ENCODE assay signal across 21 cellular contexts in the genomic region with DNA sequence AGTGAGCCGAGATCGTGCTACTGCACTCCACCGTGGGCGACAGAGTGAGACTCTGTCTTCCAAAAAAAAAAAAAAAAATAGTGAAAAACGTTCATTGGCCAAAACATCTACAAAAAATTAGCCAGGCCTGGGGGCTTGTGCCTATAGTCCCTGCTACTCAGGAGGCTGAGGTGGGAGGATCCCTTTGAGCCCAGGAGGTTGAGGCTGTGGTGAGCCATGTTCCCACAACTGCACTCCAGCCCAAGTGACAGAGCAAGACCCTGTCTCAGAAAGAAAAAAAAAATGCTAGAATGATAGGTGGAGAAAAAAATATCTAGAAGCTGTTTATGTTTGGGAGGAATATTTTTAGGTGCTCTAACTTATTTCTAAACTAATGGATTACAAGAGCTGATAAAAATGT. TPM values are rescaled to one million over a fixed set of nuclear protein-coding genes. Genes with fewer than 3 reads are reported as not detected.
DNase-seq lines count a peak whose midpoint lies in the region; ATAC-seq, FAIRE-seq and TF ChIP-seq lines count a peak whose summit lies in the region.
"Had no signal": no experiment of that assay in that cellular context is flagged by ENCODE, and none has a peak within 500 bp of the region (broad histone marks: within the 10 kb centered on the region; RNA-seq: fewer than 3 reads in every experiment).

No MANE protein-coding gene starts in this region.

- H3K36me3 Mint-ChIP-seq in T-helper 1 cell treated with Interleukin-12 subunit alpha and Interleukin-12 subunit beta and Interleukin-4 antibody, amounts not matched to agents 30 μg/mL and 1 μg/mL, for 36 hours (ENCODE audit: low read depth) = peaks cover 3% of the 10 kb centered on the region
- no peaks in the 10 kb centered on the region for H3K36me3 Mint-ChIP-seq in CD8-positive, alpha-beta memory T cell
- H3K36me3 Mint-ChIP-seq in activated T-helper 17 cell treated with anti-CD3 and anti-CD28 coated beads, Interleukin-2, amount 50 U/mL, for 72 hours (ENCODE audit: low read depth) = no peaks in the 10 kb centered on the region
- H3K36me3 Mint-ChIP-seq: IgD-negative memory B cell had no signal

- H3K36me3 ChIP-seq in CD8-positive, alpha-beta memory T cell (ENCODE audit: insufficient read depth, low read length) = no peaks in the 10 kb centered on the region
- H3K36me3 ChIP-seq in psoas muscle (ENCODE audit: insufficient read depth in 1 of 2, low read depth in 1 of 2) = no peaks in the 10 kb centered on the region
- H3K36me3 ChIP-seq: ascending aorta, left lung, neutrophil, tibial nerve had no signal

- no peak for TF ChIP-seq CTCF in psoas muscle (IDR thresholded peaks at IDR 0.05)
- no peak for TF ChIP-seq CTCF in D721Med (IDR thresholded peaks at IDR 0.05; ENCODE audit: insufficient read depth, missing control alignments)

- no peak overlapping the region for H3K4me3 Mint-ChIP-seq in T-helper 1 cell treated with Interleukin-12 subunit alpha and Interleukin-12 subunit beta and Interleukin-4 antibody, amounts not matched to agents 30 μg/mL and 1 μg/mL, for 36 hours
- H3K4me3 Mint-ChIP-seq in CD8-positive, alpha-beta memory T cell = peak overlapping the region in 2 of 7 donors; percentile 14 to 47
- peak overlapping the region; percentile 56 for H3K4me3 Mint-ChIP-seq in activated T-helper 17 cell treated with anti-CD3 and anti-CD28 coated beads, Interleukin-2, amount 50 U/mL, for 72 hours
- H3K4me3 Mint-ChIP-seq: IgD-negative memory B cell had no signal

- CTCF ChIA-PET in CD8-positive, alpha-beta memory T cell (lab: Charles Lee) = interaction anchor here (1.0 to 1.7 kb wide), 3 partner anchors 12 to 153 kb away, joined by 3 to 4 read pairs (median 3); partner anchors contain the start of gene SPRY1

- H3K27me3 ChIP-seq in CD8-positive, alpha-beta memory T cell (ENCODE audit: insufficient read depth, low read length, poor library complexity, severe bottlenecking) = no peaks in the 10 kb centered on the region
- no peaks in the 10 kb centered on the region for H3K27me3 ChIP-seq in psoas muscle (ENCODE audit: insufficient read depth in 3 of 3, low read length in 2 of 3)
- H3K27me3 ChIP-seq: ascending aorta, heart left ventricle, left lung, neutrophil, tibial nerve had no signal

- no peaks in the 10 kb centered on the region for H3K27me3 Mint-ChIP-seq in T-helper 1 cell treated with Interleukin-12 subunit alpha and Interleukin-12 subunit beta and Interleukin-4 antibody, amounts not matched to agents 30 μg/mL and 1 μg/mL, for 36 hours (ENCODE audit: low read depth)
- H3K27me3 Mint-ChIP-seq in CD8-positive, alpha-beta memory T cell = peaks cover 0 to 3% of the 10 kb centered on the region in 2 donors
- no peaks in the 10 kb centered on the region for H3K27me3 Mint-ChIP-seq in activated T-helper 17 cell treated with anti-CD3 and anti-CD28 coated beads, Interleukin-2, amount 50 U/mL, for 72 hours

- no peaks in the 10 kb centered on the region for H3K9me3 Mint-ChIP-seq in T-helper 1 cell treated with Interleukin-12 subunit alpha and Interleukin-12 subunit beta and Interleukin-4 antibody, amounts not matched to agents 30 μg/mL and 1 μg/mL, for 36 hours
- no peaks in the 10 kb centered on the region for H3K9me3 Mint-ChIP-seq in CD8-positive, alpha-beta memory T cell
- H3K9me3 Mint-ChIP-seq in activated T-helper 17 cell treated with anti-CD3 and anti-CD28 coated beads, Interleukin-2, amount 50 U/mL, for 72 hours = peaks cover 5% of the 10 kb centered on the region

- no peaks in the 10 kb centered on the region for H3K4me1 ChIP-seq in CD8-positive, alpha-beta memory T cell (ENCODE audit: insufficient read depth, low read length)
- H3K4me1 ChIP-seq in psoas muscle = peaks cover 50% of the 10 kb centered on the region

- no peak overlapping the region for H3K27ac ChIP-seq in CD8-positive, alpha-beta memory T cell (ENCODE audit: low read depth, low read length)
- peak overlapping the region; percentile 98 for H3K27ac ChIP-seq in psoas muscle
- H3K27ac ChIP-seq: 22Rv1, neutrophil, tibial nerve had no signal

- H3K4me3 ChIP-seq in CD8-positive, alpha-beta memory T cell (ENCODE audit: low read length) = no peak overlapping the region
- H3K4me3 ChIP-seq in psoas muscle = no peak overlapping the region
- H3K4me3 ChIP-seq: ascending aorta, heart left ventricle, left lung, tibial nerve had no signal

- no peaks in the 10 kb centered on the region for H3K9me3 ChIP-seq in CD8-positive, alpha-beta memory T cell (ENCODE audit: low read length)
- H3K9me3 ChIP-seq in psoas muscle = no peaks in the 10 kb centered on the region
- H3K9me3 ChIP-seq: ascending aorta, heart left ventricle, left lung, neutrophil, tibial nerve had no signal

- DNase-seq in T-helper 1 cell (no peak), psoas muscle (no peak), NCI-H2171 treated with DMSO at 0.1 percent for 48 hours (lab: John Stamatoyannopoulos, UW) (no peak), NCI-H146 treated with DMSO at 0.1 percent for 48 hours (lab: John Stamatoyannopoulos, UW; ENCODE audit: unreplicated experiment) (no peak), D721Med (ENCODE audit: insufficient read length, low spot score) (no peak)
- DNase-seq in CD8-positive, alpha-beta memory T cell = no peak
- DNase-seq: activated CD4-positive, alpha-beta T cell treated with anti-CD3 and anti-CD28 coated beads, Interleukin-2, amount 50 U/mL, for 48 hours; cerebellar nuclear complex; heart left ventricle; left lung; NCI-H2107; NCI-H524 treated with DMSO at 0.1 percent for 48 hours; SW 1271 had no signal

- peak overlapping the region; percentile 67 for H3K27ac Mint-ChIP-seq in T-helper 1 cell treated with Interleukin-12 subunit alpha and Interleukin-12 subunit beta and Interleukin-4 antibody, amounts not matched to agents 30 μg/mL and 1 μg/mL, for 36 hours
- H3K27ac Mint-ChIP-seq in CD8-positive, alpha-beta memory T cell = peak overlapping the region in 5 of 8 donors; percentile 34 to 90 (median 84)
- H3K27ac Mint-ChIP-seq in activated T-helper 17 cell treated with anti-CD3 and anti-CD28 coated beads, Interleukin-2, amount 50 U/mL, for 72 hours = no peak overlapping the region
- H3K27ac Mint-ChIP-seq: IgD-negative memory B cell had no signal

- intact Hi-C loops in psoas muscle (cut with DNase I) = loop anchor here in 1 of 2 donors (5.0 kb wide), 1 partner anchor 76 kb away; no protein-coding TSS in a partner anchor

- no peak for FAIRE-seq in D721Med (lab: Jason Lieb, UNC)

- POLR2A ChIA-PET in CD8-positive, alpha-beta memory T cell (lab: Charles Lee) = no interaction called here

- ATAC-seq in activated T-helper 17 cell treated with anti-CD3 and anti-CD28 coated beads, Interleukin-2, amount 50 U/mL, for 72 hours (replicated peaks) = no peak
- ATAC-seq in psoas muscle = no peak
- ATAC-seq: heart left ventricle, Right ventricle myocardium inferior had no signal

- peaks cover 37% of the 10 kb centered on the region for H3K4me1 Mint-ChIP-seq in T-helper 1 cell treated with Interleukin-12 subunit alpha and Interleukin-12 subunit beta and Interleukin-4 antibody, amounts not matched to agents 30 μg/mL and 1 μg/mL, for 36 hours (ENCODE audit: low read depth)
- peaks cover 26 to 33% (median 31%) of the 10 kb centered on the region in 3 donors for H3K4me1 Mint-ChIP-seq in CD8-positive, alpha-beta memory T cell
- peaks cover 21% of the 10 kb centered on the region for H3K4me1 Mint-ChIP-seq in activated T-helper 17 cell treated with anti-CD3 and anti-CD28 coated beads, Interleukin-2, amount 50 U/mL, for 72 hours

- 73 to 80% (median 74%) methylated on average over 5 of the region's 5 CpGs for WGBS in psoas muscle, 3 donors

RNA-seq across cellular contexts. Expression of gene SPRY1, which starts 14.9 kb away (rescaled TPM):
- 10 to 100 TPM; 40.6 to 40.8 TPM for total RNA-seq in CD8-positive, alpha-beta memory T cell
- 27.2 TPM for polyA plus RNA-seq in CD8-positive, alpha-beta memory T cell
- 10 to 100 TPM in 1 of 2 donors, 1 to 10 TPM in 1; 9.8 to 76.0 TPM for total RNA-seq in activated T-helper 17 cell treated with anti-CD3 and anti-CD28 coated beads, Interleukin-2, amount 50 U/mL, for 72 hours
- total RNA-seq in psoas muscle = 100 to 1,000 TPM in 2 of 4 donors, 10 to 100 TPM in 2; 41.1 to 104 (median 96.9) TPM
- polyA plus RNA-seq in psoas muscle = 10 to 100 TPM; 19.2 to 24.6 (median 22.9) TPM
- polyA plus RNA-seq: IgD-negative memory B cell had no signal
